In genomic region chr17:16653367-16654041, GRCh38 we compare ENCODE assay signal across 8 cellular contexts. TPM values are rescaled to one million over a fixed set of nuclear protein-coding genes. Genes with fewer than 3 reads are reported as not detected.
DNase-seq lines count a peak whose midpoint lies in the region; ATAC-seq and TF ChIP-seq lines count a peak whose summit lies in the region.

Gene ZNF624 (minus strand): TSS chr17:16653850.

- POLR2A ChIA-PET in CD4-positive, alpha-beta T cell (lab: Charles Lee): interaction anchor here (1.2 kb wide), 1 partner anchor 215 kb away, joined by 3 read pairs; no protein-coding TSS in a partner anchor

- ATAC-seq in CD4-positive, alpha-beta T cell (ENCODE audit: poor library complexity): peak; percentile 97
- peak; percentile 86 for ATAC-seq in GM19438 (IDR thresholded peaks at IDR 0.05; ENCODE audit: low read depth, unreplicated experiment)
- peak; percentile 85 for ATAC-seq in HG03571 (IDR thresholded peaks at IDR 0.05; ENCODE audit: unreplicated experiment)
- ATAC-seq in lower lobe of right lung: peak; percentile 98 to 99

- CTCF ChIA-PET in CD4-positive, alpha-beta T cell (lab: Charles Lee): interaction anchor here (1.2 to 1.8 kb wide), 2 partner anchors 64 to 117 kb away, joined by 4 to 9 read pairs; no protein-coding TSS in a partner anchor

- H3K36me3 ChIP-seq in lower lobe of right lung: no peaks in the 10 kb centered on the region

- H3K4me1 ChIP-seq in lower lobe of right lung: peaks cover 16% of the 10 kb centered on the region

- DNase-seq in CD4-positive, alpha-beta T cell: peak; percentile 78 to 87 (median 82)
- DNase-seq in NCI-H82 (lab: John Stamatoyannopoulos, UW) (peak; percentile 98), lower lobe of right lung (peak; percentile 97)
- peak; percentile 61 to 80 for DNase-seq in activated CD8-positive, alpha-beta memory T cell treated with anti-CD3 and anti-CD28 coated beads for 1 hour (ENCODE audit: extremely low read depth in 1 of 2, low read depth in 1 of 2)
- DNase-seq in effector CD4-positive, alpha-beta T cell: peak; percentile 80
- peak; percentile 64 to 79 (median 77) for DNase-seq in stimulated activated CD4-positive, alpha-beta T cell treated with anti-CD3 and anti-CD28 coated beads, TNF-alpha, amount 100 ng/mL, for 1 hour (ENCODE audit: low read depth in 3 of 3, low spot score in 1 of 3)

- peak within 1 kb of the TSS; percentile 86 for H3K4me3 Mint-ChIP-seq in CD4-positive, alpha-beta T cell

- intact Hi-C loops in CD4-positive, alpha-beta T cell (cut with DNase I, micrococcal nuclease): loop anchor here in 1 of 2 experiments (5.0 kb wide), 2 partner anchors 66 to 824 kb away; partner anchors contain the start of gene MED9
- intact Hi-C loops in lower lobe of right lung (cut with DNase I): no loop called here

- peaks cover 18% of the 10 kb centered on the region for H3K27me3 Mint-ChIP-seq in CD4-positive, alpha-beta T cell

- H3K9me3 Mint-ChIP-seq in CD4-positive, alpha-beta T cell: no peaks in the 10 kb centered on the region

- H3K27ac ChIP-seq in CD4-positive, alpha-beta T cell (ENCODE audit: low read depth, low read length): no peak within 1 kb of the TSS
- H3K27ac ChIP-seq in lower lobe of right lung: peak within 1 kb of the TSS; percentile 91

- peak within 1 kb of the TSS; percentile 73 for H3K4me3 ChIP-seq in lower lobe of right lung

- peaks cover 31% of the 10 kb centered on the region for H3K4me1 Mint-ChIP-seq in CD4-positive, alpha-beta T cell (ENCODE audit: low read depth)

- no peaks in the 10 kb centered on the region for H3K27me3 ChIP-seq in CD4-positive, alpha-beta T cell (ENCODE audit: control insufficient read depth, insufficient read depth, low read length)
- H3K27me3 ChIP-seq in lower lobe of right lung (ENCODE audit: low read depth): no peaks in the 10 kb centered on the region

- H3K27ac Mint-ChIP-seq in CD4-positive, alpha-beta T cell: peak within 1 kb of the TSS; percentile 84

- TF ChIP-seq CTCF in CD4-positive, alpha-beta T cell (IDR thresholded peaks at IDR 0.05): no peak
- peak; percentile 9 for TF ChIP-seq CTCF in lower lobe of right lung (IDR thresholded peaks at IDR 0.05)

- H3K36me3 Mint-ChIP-seq in CD4-positive, alpha-beta T cell (ENCODE audit: low read depth): peaks cover 5% of the 10 kb centered on the region

- H3K9me3 ChIP-seq in CD4-positive, alpha-beta T cell (ENCODE audit: control insufficient read depth, low read length): no peaks in the 10 kb centered on the region
- H3K9me3 ChIP-seq in lower lobe of right lung: no peaks in the 10 kb centered on the region

RNA-seq across cellular contexts. Expression of gene ZNF624, which starts in this region (rescaled TPM):
- total RNA-seq in CD4-positive, alpha-beta T cell: 1 to 10 TPM; 2.8 to 3.2 TPM
- total RNA-seq in lower lobe of right lung: 5.7 TPM
